11 cellular contexts compared by ENCODE assay signal in the genomic region with DNA sequence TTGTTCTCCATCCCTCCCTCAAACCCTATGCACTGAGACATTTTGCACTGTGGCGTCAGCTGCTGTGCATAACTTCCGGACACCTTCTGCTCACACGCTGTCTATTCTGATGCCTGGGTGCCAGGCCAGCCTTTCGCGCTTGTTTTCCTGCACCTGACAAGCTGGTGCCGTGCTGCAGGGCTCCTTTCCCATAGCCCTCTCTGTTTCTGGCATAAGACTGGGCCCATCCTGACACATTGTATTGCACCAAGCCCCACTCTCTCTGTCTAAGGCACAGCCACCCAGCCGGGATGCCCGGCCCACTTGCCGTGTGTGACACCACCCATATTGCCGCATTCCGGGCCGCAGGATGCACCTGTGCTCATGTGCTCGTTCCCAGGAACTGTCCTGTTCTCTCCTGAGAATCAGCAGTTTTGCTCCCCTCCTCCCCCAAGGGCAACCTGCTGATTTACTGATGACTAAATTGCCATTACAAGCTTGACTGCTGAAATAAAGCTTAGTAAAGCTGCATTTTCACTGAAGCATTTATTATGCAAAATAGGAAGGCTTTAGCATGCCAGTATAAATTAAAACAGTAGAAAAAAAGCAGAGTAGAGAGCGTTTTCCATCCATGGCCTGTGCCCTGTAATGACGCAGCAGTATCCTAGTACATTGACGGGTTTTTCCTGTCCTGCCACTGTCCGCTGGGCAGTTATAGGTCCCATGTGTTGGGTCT.
DNase-seq lines count a peak whose midpoint lies in the region; ATAC-seq and TF ChIP-seq lines count a peak whose summit lies in the region.
"Had no signal": no experiment of that assay in that cellular context is flagged by ENCODE, and none has a peak within 500 bp of the region (broad histone marks: within the 10 kb centered on the region; RNA-seq: fewer than 3 reads in every experiment).

No MANE protein-coding gene starts in this region.

- CTCF ChIA-PET in activated CD8-positive, alpha-beta T cell treated with anti-CD3 and anti-CD28 coated beads for 36 hours (lab: Charles Lee) = interaction anchor here (1.5 to 2.6 kb wide), 2 partner anchors 104 to 111 kb away, joined by 4 to 13 read pairs; no protein-coding TSS in a partner anchor

- no peak overlapping the region for H3K27ac ChIP-seq in colonic mucosa
- H3K27ac ChIP-seq: A549 had no signal

- no peak overlapping the region for H3K4me3 Mint-ChIP-seq in activated CD4-positive, alpha-beta T cell treated with anti-CD3 and anti-CD28 coated beads, Interleukin-2, amount 10 ng/mL, durations not matched to agents 24 days and 14 days
- no peak overlapping the region for H3K4me3 Mint-ChIP-seq in activated CD8-positive, alpha-beta T cell treated with anti-CD3 and anti-CD28 coated beads for 36 hours
- H3K4me3 Mint-ChIP-seq in neural crest cell = no peak overlapping the region

- peaks cover 13% of the 10 kb centered on the region for H3K4me1 Mint-ChIP-seq in activated CD4-positive, alpha-beta T cell treated with anti-CD3 and anti-CD28 coated beads, Interleukin-2, amount 10 ng/mL, durations not matched to agents 24 days and 14 days
- H3K4me1 Mint-ChIP-seq in activated CD8-positive, alpha-beta T cell treated with anti-CD3 and anti-CD28 coated beads for 36 hours (ENCODE audit: low read depth) = peaks cover 39% of the 10 kb centered on the region
- peaks cover 27% of the 10 kb centered on the region for H3K4me1 Mint-ChIP-seq in neural crest cell

- H3K36me3 Mint-ChIP-seq in activated CD4-positive, alpha-beta T cell treated with anti-CD3 and anti-CD28 coated beads, Interleukin-2, amount 10 ng/mL, durations not matched to agents 24 days and 14 days (ENCODE audit: low read depth) = peaks cover 34% of the 10 kb centered on the region
- peaks cover 34% of the 10 kb centered on the region for H3K36me3 Mint-ChIP-seq in activated CD8-positive, alpha-beta T cell treated with anti-CD3 and anti-CD28 coated beads for 36 hours (ENCODE audit: low read depth)
- H3K36me3 Mint-ChIP-seq in neural crest cell (ENCODE audit: low read depth) = no peaks in the 10 kb centered on the region

- ATAC-seq in HG02798 (IDR thresholded peaks at IDR 0.05; ENCODE audit: poor library complexity, unreplicated experiment) = peak; percentile 41
- ATAC-seq in activated CD8-positive, alpha-beta T cell treated with anti-CD3 and anti-CD28 coated beads for 36 hours = peak; percentile 11
- ATAC-seq: SK-N-SH treated with all-trans-retinoic acid at 6 μM for 48 hours had no signal

- no peaks in the 10 kb centered on the region for H3K9me3 Mint-ChIP-seq in activated CD4-positive, alpha-beta T cell treated with anti-CD3 and anti-CD28 coated beads, Interleukin-2, amount 10 ng/mL, durations not matched to agents 24 days and 14 days
- no peaks in the 10 kb centered on the region for H3K9me3 Mint-ChIP-seq in activated CD8-positive, alpha-beta T cell treated with anti-CD3 and anti-CD28 coated beads for 36 hours
- H3K9me3 Mint-ChIP-seq in neural crest cell = no peaks in the 10 kb centered on the region

- peak; percentile 60 for DNase-seq in activated CD4-positive, alpha-beta T cell treated with anti-CD3 and anti-CD28 coated beads, Interleukin-2, amount 10 ng/mL, durations not matched to agents 24 days and 14 days
- no peak for DNase-seq in activated CD4-positive, alpha-beta T cell treated with anti-CD3 and anti-CD28 coated beads, Interleukin-2, amount 50 U/mL, for 4 hours
- no peak for DNase-seq in activated CD8-positive, alpha-beta T cell treated with anti-CD3 and anti-CD28 coated beads for 36 hours
- DNase-seq in neural crest cell (ENCODE audit: low read depth, low spot score) (no peak), H4 (ENCODE audit: low spot score) (no peak), colonic mucosa (no peak), inferior parietal cortex (ENCODE audit: extremely low spot score) (no peak)
- DNase-seq: amygdala had no signal

- no peak overlapping the region for H3K4me3 ChIP-seq in colonic mucosa
- H3K4me3 ChIP-seq: A549 had no signal

- no peaks in the 10 kb centered on the region for H3K36me3 ChIP-seq in colonic mucosa

- intact Hi-C loops in activated CD4-positive, alpha-beta T cell treated with anti-CD3 and anti-CD28 coated beads, Interleukin-2, amount 10 ng/mL, durations not matched to agents 24 days and 14 days (cut with micrococcal nuclease) = no loop called here
- intact Hi-C loops in activated CD8-positive, alpha-beta T cell treated with anti-CD3 and anti-CD28 coated beads for 36 hours (cut with micrococcal nuclease) = no loop called here
- intact Hi-C loops in colonic mucosa (cut with DNase I) = no loop called here

- H3K9me3 ChIP-seq in colonic mucosa = no peaks in the 10 kb centered on the region
- H3K9me3 ChIP-seq: A549 had no signal

- H3K27me3 Mint-ChIP-seq in activated CD4-positive, alpha-beta T cell treated with anti-CD3 and anti-CD28 coated beads, Interleukin-2, amount 10 ng/mL, durations not matched to agents 24 days and 14 days = no peaks in the 10 kb centered on the region
- H3K27me3 Mint-ChIP-seq in activated CD8-positive, alpha-beta T cell treated with anti-CD3 and anti-CD28 coated beads for 36 hours = no peaks in the 10 kb centered on the region
- no peaks in the 10 kb centered on the region for H3K27me3 Mint-ChIP-seq in neural crest cell (ENCODE audit: low read depth)

- no peaks in the 10 kb centered on the region for H3K27me3 ChIP-seq in colonic mucosa

- no peak for TF ChIP-seq CTCF in activated CD8-positive, alpha-beta T cell treated with anti-CD3 and anti-CD28 coated beads for 36 hours (IDR thresholded peaks at IDR 0.05)
- TF ChIP-seq CTCF in neural crest cell (conservative IDR thresholded peaks at IDR 0.05) (no peak), colonic mucosa (IDR thresholded peaks at IDR 0.05) (no peak)

- H3K4me1 ChIP-seq in colonic mucosa = no peaks in the 10 kb centered on the region
- H3K4me1 ChIP-seq: A549 had no signal

- no peak overlapping the region for H3K9ac ChIP-seq in colonic mucosa (ENCODE audit: low read depth in 2 of 2, low read length in 2 of 2)

- POLR2A ChIA-PET in activated CD8-positive, alpha-beta T cell treated with anti-CD3 and anti-CD28 coated beads for 36 hours (lab: Charles Lee) = interaction anchor here (0.9 kb wide), 1 partner anchor 9 kb away, joined by 3 read pairs; no protein-coding TSS in a partner anchor

- H3K27ac Mint-ChIP-seq in activated CD4-positive, alpha-beta T cell treated with anti-CD3 and anti-CD28 coated beads, Interleukin-2, amount 10 ng/mL, durations not matched to agents 24 days and 14 days = peak overlapping the region; percentile 49
- H3K27ac Mint-ChIP-seq in activated CD8-positive, alpha-beta T cell treated with anti-CD3 and anti-CD28 coated beads for 36 hours = peak overlapping the region; percentile 84
- H3K27ac Mint-ChIP-seq in neural crest cell (ENCODE audit: unreplicated experiment) = peak overlapping the region; percentile 20

Comparison
In these comparisons a context has a peak if more than half of its experiments do, and no peak if none do; other contexts are left out.
1. H3K27ac Mint-ChIP-seq: peak in every context shown above with its lines; median percentile 84 in activated CD8-positive, alpha-beta T cell treated with anti-CD3 and anti-CD28 coated beads for 36 hours; 49 in activated CD4-positive, alpha-beta T cell treated with anti-CD3 and anti-CD28 coated beads, Interleukin-2, amount 10 ng/mL, durations not matched to agents 24 days and 14 days; 20 in neural crest cell.